Comparison of ENCODE assay signal across 15 cellular contexts in genomic region chr9:117869287-117869686, GRCh38.
A peak's percentile ranks its signal among the peaks of the same experiment; 100 is the strongest.
DNase-seq lines count a peak whose midpoint lies in the region; ATAC-seq, FAIRE-seq and TF ChIP-seq lines count a peak whose summit lies in the region.
"Had no signal": no experiment of that assay in that cellular context is flagged by ENCODE, and none has a peak within 500 bp of the region (broad histone marks: within the 10 kb centered on the region; RNA-seq: fewer than 3 reads in every experiment).

No MANE protein-coding gene starts in this region.

- no peak overlapping the region for H3K18ac ChIP-seq in H1 (ENCODE audit: extremely low read depth, low read length)

- H3K36me3 Mint-ChIP-seq in activated T-helper 1 cell treated with anti-CD3 and anti-CD28 coated beads, Interleukin-12 subunit alpha, Interleukin-12 subunit beta, Interleukin-2, Interleukin-4 antibody, amounts not matched to agents 30 ng/mL and 10 ng/mL and 1 ng/mL, durations not matched to agents 14 hours and 24 hours and 36 hours (ENCODE audit: low read depth): no peaks in the 10 kb centered on the region
- H3K36me3 Mint-ChIP-seq: CD4-positive, CD25-positive, alpha-beta regulatory T cell had no signal

- H3K79me1 ChIP-seq in H1 (ENCODE audit: low read depth, low read length): no peaks in the 10 kb centered on the region

- H3K14ac ChIP-seq in H1 (ENCODE audit: insufficient read length): no peak overlapping the region

- H3K79me2 ChIP-seq in HepG2 (ENCODE audit: insufficient read depth, low read length) (no peaks in the 10 kb centered on the region), OCI-LY1 (ENCODE audit: insufficient read depth, low read length) (no peaks in the 10 kb centered on the region), H1 (ENCODE audit: control insufficient read depth in 1 of 2, insufficient read depth in 2 of 2, low read length in 2 of 2) (no peaks in the 10 kb centered on the region)

- H3K27me3 ChIP-seq in liver (ENCODE audit: control insufficient read depth in 4 of 4, insufficient read depth in 4 of 4, low read length in 3 of 4) (no peaks in the 10 kb centered on the region), HepG2 (ENCODE audit: control insufficient read depth in 1 of 2, insufficient read depth in 2 of 2, low read length in 2 of 2) (no peaks in the 10 kb centered on the region), OCI-LY1 (ENCODE audit: insufficient read depth, low read length) (no peaks in the 10 kb centered on the region), H1 (replicated peaks in 1 of 4; ENCODE audit: control insufficient read depth in 3 of 4, extremely low read depth in 1 of 4, insufficient read depth in 3 of 4, low read length in 3 of 4) (no peaks in the 10 kb centered on the region)
- H3K27me3 ChIP-seq: MG63 had no signal

- WGBS in liver: 85% methylated on average over 1 of the region's 1 CpG
- 9% methylated on average over 1 of the region's 1 CpG for WGBS in HepG2 (ENCODE audit: low lambda C conversion rate)
- 95% methylated on average over 1 of the region's 1 CpG; no CpG with 5 or more reads in 1 of the 2 experiments for WGBS in H1 (ENCODE audit: extremely low coverage in 1 of 2, insufficient coverage in 1 of 2, insufficient read length in 1 of 2, insufficient replicate concordance in 2 of 2, low coverage in 1 of 2, low lambda C conversion rate in 2 of 2, missing lambda C conversion rate in 1 of 2), 2 experiments

- H3F3A ChIP-seq in OCI-LY1 (ENCODE audit: insufficient read depth, low read length): no peaks in the 10 kb centered on the region

- no TSS peak for BruUV-seq in HepG2 (replicated peaks; lab: Mats Ljungman, UMichigan)

- H3K27me3 Mint-ChIP-seq in activated T-helper 1 cell treated with anti-CD3 and anti-CD28 coated beads, Interleukin-12 subunit alpha, Interleukin-12 subunit beta, Interleukin-2, Interleukin-4 antibody, amounts not matched to agents 30 ng/mL and 10 ng/mL and 1 ng/mL, durations not matched to agents 14 hours and 24 hours and 36 hours (ENCODE audit: insufficient read depth): peaks cover 6% of the 10 kb centered on the region
- H3K27me3 Mint-ChIP-seq: CD4-positive, CD25-positive, alpha-beta regulatory T cell had no signal

- H2AK5ac ChIP-seq in H1 (ENCODE audit: low read depth, low read length): no peak overlapping the region

- CTCF ChIA-PET in HepG2 (lab: Yijun Ruan, JAX; ENCODE audit: low intra/inter-chr PET ratio, low total read pairs): no interaction called here
- CTCF ChIA-PET in H1 (lab: Charles Lee; ENCODE audit: partially characterized antibody): no interaction called here

- FAIRE-seq in HepG2 (lab: Jason Lieb, UNC) (no peak), H1 (lab: Jason Lieb, UNC) (no peak)
- FAIRE-seq: G401.6 had no signal

- H3K9me3 ChIP-seq in liver (ENCODE audit: control insufficient read depth in 4 of 4, low read length in 3 of 4) (no peaks in the 10 kb centered on the region), HepG2 (ENCODE audit: low read length) (peaks cover 79% of the 10 kb centered on the region), OCI-LY1 (ENCODE audit: low read length) (no peaks in the 10 kb centered on the region), H1 (ENCODE audit: insufficient read depth in 2 of 2, low read depth in 1 of 2, low read length in 1 of 2) (no peaks in the 10 kb centered on the region)
- H3K9me3 ChIP-seq: MG63 had no signal

- peak; percentile 15 to 42 for TF ChIP-seq RAD21 in liver (IDR thresholded peaks at IDR 0.05)
- no peak for TF ChIP-seq RAD21 in HepG2 (CRISPR knock-in tag; IDR thresholded peaks at IDR 0.05)
- peak; percentile 36 to 41; a peak in 3 of 4 replicates for TF ChIP-seq RAD21 in H1 (IDR thresholded peaks at IDR 0.05 in 1 of 2, conservative IDR thresholded peaks at IDR 0.05 in 1 of 2; ENCODE audit: low read depth in 2 of 2, low read length in 2 of 2)

- H3K27ac ChIP-seq in liver (ENCODE audit: low read depth in 1 of 2, low read length in 2 of 2) (no peak overlapping the region), HepG2 (ENCODE audit: extremely low read length, insufficient read depth, low read length) (no peak overlapping the region), OCI-LY1 (ENCODE audit: low read depth, low read length, poor library complexity, severe bottlenecking) (no peak overlapping the region), H1 (ENCODE audit: low read depth, low read length) (no peak overlapping the region)

- no peak overlapping the region for H4K8ac ChIP-seq in H1 (ENCODE audit: extremely low read depth, insufficient read depth, low read length)

- H3K9ac ChIP-seq in liver (ENCODE audit: low read depth in 1 of 2, low read length in 2 of 2): no peak overlapping the region
- H3K9ac ChIP-seq in HepG2 (ENCODE audit: insufficient read depth, low read depth, low read length): no peak overlapping the region
- H3K9ac ChIP-seq in OCI-LY1 (ENCODE audit: low read length): no peak overlapping the region
- H3K9ac ChIP-seq in H1 (replicated peaks in 1 of 4; ENCODE audit: extremely low read depth in 1 of 4, low read depth in 3 of 4, low read length in 3 of 4): no peak overlapping the region

- no peak overlapping the region for H2BK5ac ChIP-seq in H1 (ENCODE audit: low read depth, low read length)

- H4K91ac ChIP-seq in H1 (replicated peaks; ENCODE audit: insufficient read length, low read length): no peak overlapping the region

- H3K4me2 ChIP-seq in HepG2 (ENCODE audit: low read depth, low read length) (no peak overlapping the region), OCI-LY1 (ENCODE audit: low read length) (no peak overlapping the region), H1 (ENCODE audit: insufficient read depth in 1 of 2, low read depth in 2 of 2, low read length in 2 of 2) (no peak overlapping the region)

- no peak overlapping the region for H2BK12ac ChIP-seq in H1 (ENCODE audit: low read depth, low read length)

- no peak overlapping the region for H4K5ac ChIP-seq in H1 (ENCODE audit: insufficient read length, low read depth, low read length)

- no peak for ATAC-seq in HepG2
- ATAC-seq in HG03439 (IDR thresholded peaks at IDR 0.05; ENCODE audit: unreplicated experiment): no peak
- ATAC-seq in HG02840 (IDR thresholded peaks at IDR 0.05; ENCODE audit: low FRiP score, unreplicated experiment): no peak

- H4K20me1 ChIP-seq in HepG2 (ENCODE audit: insufficient read depth, low read length) (no peaks in the 10 kb centered on the region), OCI-LY1 (ENCODE audit: insufficient read depth, low read length) (no peaks in the 10 kb centered on the region), H1 (replicated peaks in 1 of 2; ENCODE audit: control insufficient read depth in 1 of 2, insufficient read depth in 2 of 2, low read length in 2 of 2) (no peaks in the 10 kb centered on the region)

- H3K23ac ChIP-seq in H1 (ENCODE audit: insufficient read length): no peak overlapping the region

- DNase-seq in HepG2 (ENCODE audit: low spot score) (no peak), H1 (ENCODE audit: low read depth in 1 of 2, low spot score in 2 of 2) (no peak), HK-2 (ENCODE audit: unreplicated experiment) (no peak)
- no peak for DNase-seq in activated T-helper 1 cell treated with anti-CD3 and anti-CD28 coated beads, Interleukin-12 subunit alpha, Interleukin-12 subunit beta, Interleukin-2, Interleukin-4 antibody, amounts not matched to agents 30 ng/mL and 10 ng/mL and 1 ng/mL, durations not matched to agents 14 hours and 24 hours and 36 hours (ENCODE audit: low spot score)
- DNase-seq: CD4-positive, CD25-positive, alpha-beta regulatory T cell; DMS79; MG63; NCI-H1417; NCI-H2029; T-helper 1 cell had no signal

- H3K36me3 ChIP-seq in liver (ENCODE audit: control insufficient read depth in 4 of 4, insufficient read depth in 3 of 4, low read depth in 1 of 4, low read length in 3 of 4) (no peaks in the 10 kb centered on the region), HepG2 (replicated peaks in 1 of 2; ENCODE audit: control insufficient read depth in 1 of 2, insufficient read depth in 2 of 2, low read length in 2 of 2) (no peaks in the 10 kb centered on the region), OCI-LY1 (ENCODE audit: insufficient read depth, low read length) (no peaks in the 10 kb centered on the region), H1 (ENCODE audit: control insufficient read depth in 2 of 4, insufficient read depth in 4 of 4, low read length in 3 of 4) (no peaks in the 10 kb centered on the region)
- H3K36me3 ChIP-seq: MG63 had no signal

- TF ChIP-seq EP300 in HepG2 (IDR thresholded peaks at IDR 0.05; ENCODE audit: low read depth in 2 of 2, low read length in 2 of 2): no peak
- TF ChIP-seq EP300 in HepG2 (CRISPR knock-in tag; IDR thresholded peaks at IDR 0.05; ENCODE audit: borderline replicate concordance): no peak
- TF ChIP-seq EP300 in H1 (IDR thresholded peaks at IDR 0.05; ENCODE audit: borderline replicate concordance in 1 of 2, low read depth in 2 of 2, low read length in 2 of 2): no peak

- POLR2A ChIA-PET in HepG2 (lab: Yijun Ruan, JAX) (no interaction called here), H1 (lab: Charles Lee; ENCODE audit: partially characterized antibody) (no interaction called here)

- H2BK120ac ChIP-seq in H1 (replicated peaks; ENCODE audit: low read depth, low read length): no peak overlapping the region

- no peak overlapping the region for H2BK15ac ChIP-seq in H1 (ENCODE audit: low read length)

- peak; percentile 12 for TF ChIP-seq CTCF in liver (IDR thresholded peaks at IDR 0.05; ENCODE audit: low read depth, low read length, missing input control)
- no peak for TF ChIP-seq CTCF in HepG2 (CRISPR knock-in tag; IDR thresholded peaks at IDR 0.05)
- peak; percentile 8; the same call in 1 of the 2 replicates for TF ChIP-seq CTCF in OCI-LY1 (IDR thresholded peaks at IDR 0.05; ENCODE audit: low read length)
- peak in 1 of 3 experiments; percentile 23; a peak in 1 of 4 replicates for TF ChIP-seq CTCF in H1 (IDR thresholded peaks at IDR 0.05; ENCODE audit: control extremely low read depth in 1 of 3, insufficient read depth in 1 of 3, low read depth in 1 of 3, low read length in 3 of 3)

- H3K9me2 ChIP-seq in OCI-LY1 (ENCODE audit: low read depth, low read length): no peaks in the 10 kb centered on the region

- H2BK20ac ChIP-seq in H1 (ENCODE audit: low read length): no peak overlapping the region

- intact Hi-C loops in HepG2 (cut with micrococcal nuclease; ENCODE audit: unreplicated experiment): no loop called here
- intact Hi-C loops in activated T-helper 1 cell treated with anti-CD3 and anti-CD28 coated beads, Interleukin-12 subunit alpha, Interleukin-12 subunit beta, Interleukin-2, Interleukin-4 antibody, amounts not matched to agents 30 ng/mL and 10 ng/mL and 1 ng/mL, durations not matched to agents 14 hours and 24 hours and 36 hours (cut with micrococcal nuclease): no loop called here

- TF ChIP-seq POLR2A in HepG2 (IDR thresholded peaks at IDR 0.05; ENCODE audit: insufficient read depth in 1 of 2, low read depth in 2 of 2, low read length in 2 of 2): no peak
- TF ChIP-seq POLR2A in H1 (IDR thresholded peaks at IDR 0.05; ENCODE audit: control extremely low read depth in 1 of 2, low read depth in 2 of 2, low read length in 2 of 2): no peak

- H3K4me3 ChIP-seq in liver (ENCODE audit: low read depth in 1 of 3, low read length in 3 of 3) (no peak overlapping the region), HepG2 (replicated peaks in 1 of 3; ENCODE audit: insufficient read depth in 1 of 3, low read depth in 2 of 3, low read length in 3 of 3) (no peak overlapping the region), OCI-LY1 (ENCODE audit: low read depth, low read length, poor library complexity, severe bottlenecking) (no peak overlapping the region), H1 (ENCODE audit: extremely low read depth in 1 of 4, insufficient read depth in 2 of 4, low read depth in 3 of 4, low read length in 4 of 4) (no peak overlapping the region)
- H3K4me3 ChIP-seq: MG63 had no signal

- no peaks in the 10 kb centered on the region for H3K4me1 Mint-ChIP-seq in activated T-helper 1 cell treated with anti-CD3 and anti-CD28 coated beads, Interleukin-12 subunit alpha, Interleukin-12 subunit beta, Interleukin-2, Interleukin-4 antibody, amounts not matched to agents 30 ng/mL and 10 ng/mL and 1 ng/mL, durations not matched to agents 14 hours and 24 hours and 36 hours (ENCODE audit: low read depth)
- H3K4me1 Mint-ChIP-seq: CD4-positive, CD25-positive, alpha-beta regulatory T cell had no signal

- no peaks in the 10 kb centered on the region for H3K23me2 ChIP-seq in H1 (ENCODE audit: low read depth, low read length)

- H3K4me1 ChIP-seq in liver (ENCODE audit: control insufficient read depth in 4 of 4, insufficient read depth in 4 of 4, low read length in 3 of 4) (no peaks in the 10 kb centered on the region), HepG2 (ENCODE audit: insufficient read depth, low read length) (no peaks in the 10 kb centered on the region), OCI-LY1 (ENCODE audit: insufficient read depth, low read length, severe bottlenecking) (no peaks in the 10 kb centered on the region), H1 (replicated peaks in 1 of 4; ENCODE audit: control insufficient read depth in 3 of 4, insufficient read depth in 4 of 4, low read length in 3 of 4) (0 out of 7 replicates have a peak, but pooled peaks cover 0 to 2% (median 0%) of the 10 kb centered on the region in 4 experiments)

- H2AFZ ChIP-seq in HepG2 (ENCODE audit: low read length) (no peak overlapping the region), OCI-LY1 (ENCODE audit: low read length) (no peak overlapping the region), H1 (ENCODE audit: low read length) (no peak overlapping the region)

- no peak overlapping the region for H3K4ac ChIP-seq in H1 (replicated peaks; ENCODE audit: insufficient read length, low read depth, low read length)

- H3K4me3 Mint-ChIP-seq in activated T-helper 1 cell treated with anti-CD3 and anti-CD28 coated beads, Interleukin-12 subunit alpha, Interleukin-12 subunit beta, Interleukin-2, Interleukin-4 antibody, amounts not matched to agents 30 ng/mL and 10 ng/mL and 1 ng/mL, durations not matched to agents 14 hours and 24 hours and 36 hours: no peak overlapping the region
- H3K4me3 Mint-ChIP-seq: CD4-positive, CD25-positive, alpha-beta regulatory T cell had no signal

- no peak overlapping the region for H3K56ac ChIP-seq in H1 (replicated peaks; ENCODE audit: insufficient read length, low read depth, low read length)

- in situ Hi-C loops in HepG2 (cut with HindIII; ENCODE audit: extremely low pct_ligation_motif_present, low pct_unique_long_range_greater_than_20kb): no loop called here

- H3K9me3 Mint-ChIP-seq in activated T-helper 1 cell treated with anti-CD3 and anti-CD28 coated beads, Interleukin-12 subunit alpha, Interleukin-12 subunit beta, Interleukin-2, Interleukin-4 antibody, amounts not matched to agents 30 ng/mL and 10 ng/mL and 1 ng/mL, durations not matched to agents 14 hours and 24 hours and 36 hours: no peaks in the 10 kb centered on the region

- no peak overlapping the region for H3K27ac Mint-ChIP-seq in activated T-helper 1 cell treated with anti-CD3 and anti-CD28 coated beads, Interleukin-12 subunit alpha, Interleukin-12 subunit beta, Interleukin-2, Interleukin-4 antibody, amounts not matched to agents 30 ng/mL and 10 ng/mL and 1 ng/mL, durations not matched to agents 14 hours and 24 hours and 36 hours
